ENCODE assay signal across 1 cellular context in the genomic region with DNA sequence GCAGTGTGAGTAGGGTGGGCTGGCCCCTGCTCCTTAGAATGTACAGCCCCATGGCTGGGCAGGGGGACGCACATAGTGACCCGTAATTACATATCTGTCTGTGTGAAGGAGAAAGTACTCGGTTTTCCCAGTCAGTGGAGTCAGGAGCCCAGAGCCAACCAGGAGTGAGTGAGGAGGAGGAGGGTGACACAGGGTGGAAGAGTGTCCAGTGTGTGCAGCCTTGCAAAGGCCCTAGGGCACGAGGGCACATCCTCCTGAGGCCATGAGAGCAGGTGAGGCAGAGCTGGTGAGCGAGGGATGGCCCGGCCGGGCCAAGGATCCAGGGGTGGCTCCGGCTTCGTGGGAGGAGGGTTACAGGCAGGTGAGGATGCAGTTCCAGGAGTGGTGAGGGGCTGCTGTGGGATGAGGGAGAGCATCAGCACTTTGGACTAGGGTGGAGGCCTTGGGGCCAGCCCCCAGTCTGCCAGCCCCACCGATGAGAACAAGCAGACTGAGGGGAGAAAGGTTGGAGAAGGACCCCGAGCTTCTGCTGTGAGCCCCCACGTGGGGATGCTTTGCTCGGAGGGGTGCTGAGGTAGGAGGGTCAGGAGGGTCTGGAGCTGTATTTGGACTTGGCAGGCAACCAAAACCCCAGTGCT.
TF ChIP-seq lines count a peak whose summit lies in the region.

No MANE protein-coding gene starts in this region.

TF ChIP-seq in HepG2, 621 proteins besides CTCF, POLR2A, EP300 and RAD21 (continued from another document):
- TF ChIP-seq SMC3 (IDR thresholded peaks at IDR 0.05; ENCODE audit: low read length) (no peak), NFRKB (IDR thresholded peaks at IDR 0.05) (no peak), FOXK2 (IDR thresholded peaks at IDR 0.05) (no peak), ZNF354B (CRISPR knock-in tag; IDR thresholded peaks at IDR 0.05) (no peak), ZNF644 (CRISPR knock-in tag; IDR thresholded peaks at IDR 0.05; ENCODE audit: low read depth) (no peak), GMEB2 (CRISPR knock-in tag; IDR thresholded peaks at IDR 0.05; ENCODE audit: low read depth) (no peak), DMTF1 (CRISPR knock-in tag; IDR thresholded peaks at IDR 0.05) (no peak), PAF1 (CRISPR knock-in tag; IDR thresholded peaks at IDR 0.05) (no peak), TRIM24 (CRISPR knock-in tag; IDR thresholded peaks at IDR 0.05) (no peak)
- TF ChIP-seq, protein P1, sequence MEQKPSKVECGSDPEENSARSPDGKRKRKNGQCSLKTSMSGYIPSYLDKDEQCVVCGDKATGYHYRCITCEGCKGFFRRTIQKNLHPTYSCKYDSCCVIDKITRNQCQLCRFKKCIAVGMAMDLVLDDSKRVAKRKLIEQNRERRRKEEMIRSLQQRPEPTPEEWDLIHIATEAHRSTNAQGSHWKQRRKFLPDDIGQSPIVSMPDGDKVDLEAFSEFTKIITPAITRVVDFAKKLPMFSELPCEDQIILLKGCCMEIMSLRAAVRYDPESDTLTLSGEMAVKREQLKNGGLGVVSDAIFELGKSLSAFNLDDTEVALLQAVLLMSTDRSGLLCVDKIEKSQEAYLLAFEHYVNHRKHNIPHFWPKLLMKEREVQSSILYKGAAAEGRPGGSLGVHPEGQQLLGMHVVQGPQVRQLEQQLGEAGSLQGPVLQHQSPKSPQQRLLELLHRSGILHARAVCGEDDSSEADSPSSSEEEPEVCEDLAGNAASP (CRISPR knock-in tag; IDR thresholded peaks at IDR 0.05; ENCODE audit: borderline replicate concordance): no peak
- TF ChIP-seq, protein P2, sequence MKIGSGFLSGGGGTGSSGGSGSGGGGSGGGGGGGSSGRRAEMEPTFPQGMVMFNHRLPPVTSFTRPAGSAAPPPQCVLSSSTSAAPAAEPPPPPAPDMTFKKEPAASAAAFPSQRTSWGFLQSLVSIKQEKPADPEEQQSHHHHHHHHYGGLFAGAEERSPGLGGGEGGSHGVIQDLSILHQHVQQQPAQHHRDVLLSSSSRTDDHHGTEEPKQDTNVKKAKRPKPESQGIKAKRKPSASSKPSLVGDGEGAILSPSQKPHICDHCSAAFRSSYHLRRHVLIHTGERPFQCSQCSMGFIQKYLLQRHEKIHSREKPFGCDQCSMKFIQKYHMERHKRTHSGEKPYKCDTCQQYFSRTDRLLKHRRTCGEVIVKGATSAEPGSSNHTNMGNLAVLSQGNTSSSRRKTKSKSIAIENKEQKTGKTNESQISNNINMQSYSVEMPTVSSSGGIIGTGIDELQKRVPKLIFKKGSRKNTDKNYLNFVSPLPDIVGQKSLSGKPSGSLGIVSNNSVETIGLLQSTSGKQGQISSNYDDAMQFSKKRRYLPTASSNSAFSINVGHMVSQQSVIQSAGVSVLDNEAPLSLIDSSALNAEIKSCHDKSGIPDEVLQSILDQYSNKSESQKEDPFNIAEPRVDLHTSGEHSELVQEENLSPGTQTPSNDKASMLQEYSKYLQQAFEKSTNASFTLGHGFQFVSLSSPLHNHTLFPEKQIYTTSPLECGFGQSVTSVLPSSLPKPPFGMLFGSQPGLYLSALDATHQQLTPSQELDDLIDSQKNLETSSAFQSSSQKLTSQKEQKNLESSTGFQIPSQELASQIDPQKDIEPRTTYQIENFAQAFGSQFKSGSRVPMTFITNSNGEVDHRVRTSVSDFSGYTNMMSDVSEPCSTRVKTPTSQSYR (CRISPR knock-in tag; IDR thresholded peaks at IDR 0.05; ENCODE audit: borderline replicate concordance): no peak
- TF ChIP-seq, protein P3, sequence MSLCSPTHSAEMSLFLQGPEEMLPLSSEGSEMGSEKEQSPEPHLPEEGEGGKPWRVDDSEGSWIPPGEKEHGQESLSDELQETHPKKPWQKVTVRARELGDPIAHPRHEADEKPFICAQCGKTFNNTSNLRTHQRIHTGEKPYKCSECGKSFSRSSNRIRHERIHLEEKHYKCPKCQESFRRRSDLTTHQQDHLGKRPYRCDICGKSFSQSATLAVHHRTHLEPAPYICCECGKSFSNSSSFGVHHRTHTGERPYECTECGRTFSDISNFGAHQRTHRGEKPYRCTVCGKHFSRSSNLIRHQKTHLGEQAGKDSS (CRISPR knock-in tag; IDR thresholded peaks at IDR 0.05; ENCODE audit: borderline replicate concordance, low read depth): no peak
- TF ChIP-seq, protein P4, sequence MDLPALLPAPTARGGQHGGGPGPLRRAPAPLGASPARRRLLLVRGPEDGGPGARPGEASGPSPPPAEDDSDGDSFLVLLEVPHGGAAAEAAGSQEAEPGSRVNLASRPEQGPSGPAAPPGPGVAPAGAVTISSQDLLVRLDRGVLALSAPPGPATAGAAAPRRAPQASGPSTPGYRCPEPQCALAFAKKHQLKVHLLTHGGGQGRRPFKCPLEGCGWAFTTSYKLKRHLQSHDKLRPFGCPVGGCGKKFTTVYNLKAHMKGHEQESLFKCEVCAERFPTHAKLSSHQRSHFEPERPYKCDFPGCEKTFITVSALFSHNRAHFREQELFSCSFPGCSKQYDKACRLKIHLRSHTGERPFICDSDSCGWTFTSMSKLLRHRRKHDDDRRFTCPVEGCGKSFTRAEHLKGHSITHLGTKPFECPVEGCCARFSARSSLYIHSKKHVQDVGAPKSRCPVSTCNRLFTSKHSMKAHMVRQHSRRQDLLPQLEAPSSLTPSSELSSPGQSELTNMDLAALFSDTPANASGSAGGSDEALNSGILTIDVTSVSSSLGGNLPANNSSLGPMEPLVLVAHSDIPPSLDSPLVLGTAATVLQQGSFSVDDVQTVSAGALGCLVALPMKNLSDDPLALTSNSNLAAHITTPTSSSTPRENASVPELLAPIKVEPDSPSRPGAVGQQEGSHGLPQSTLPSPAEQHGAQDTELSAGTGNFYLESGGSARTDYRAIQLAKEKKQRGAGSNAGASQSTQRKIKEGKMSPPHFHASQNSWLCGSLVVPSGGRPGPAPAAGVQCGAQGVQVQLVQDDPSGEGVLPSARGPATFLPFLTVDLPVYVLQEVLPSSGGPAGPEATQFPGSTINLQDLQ (CRISPR knock-in tag; IDR thresholded peaks at IDR 0.05): no peak
TF ChIP-seq in HepG2: peak in this region for 0.
